Comparison of ENCODE assay signal across 8 cellular contexts in genomic region chr9:128771745-128772519, GRCh38. TPM values are rescaled to one million over a fixed set of nuclear protein-coding genes. Genes with fewer than 3 reads are reported as not detected.
DNase-seq lines count a peak whose midpoint lies in the region; ATAC-seq and TF ChIP-seq lines count a peak whose summit lies in the region.

TSS of gene ZER1 (minus strand) at chr9:128771927. CDS start at chr9:128755565, 16,362 bp downstream.

- H3K27me3 ChIP-seq in SK-N-SH (ENCODE audit: insufficient read depth) = no peaks in the 10 kb centered on the region

- H3K4me3 ChIP-seq in HFF-Myc (replicated peaks; ENCODE audit: low read depth, low read length) (peak within 1 kb of the TSS; percentile 72), NB4 (ENCODE audit: low read depth, low read length) (peak within 1 kb of the TSS; percentile 84), SK-N-SH (ENCODE audit: low read depth in 2 of 2, low read length in 1 of 2) (peak within 1 kb of the TSS; percentile 71 to 90)

- DNase-seq in GF-D8 (lab: John Stamatoyannopoulos, UW) (peak; percentile 58), HFF-Myc (ENCODE audit: extremely low read depth, low read depth) (peak; percentile 26), NB4 (ENCODE audit: low read depth) (peak; percentile 91), SK-N-SH (peak; percentile 99), glomerular endothelial cell (ENCODE audit: extremely low read depth, low read depth, low spot score) (no peak), omental fat pad (ENCODE audit: low spot score) (peak; percentile 84)
- peak; percentile 95 for DNase-seq in activated naive CD4-positive, alpha-beta T cell treated with anti-CD3 and anti-CD28 coated beads, Interleukin-2, amount 50 U/mL, for 16 hours

- no peaks in the 10 kb centered on the region for H3K9me3 ChIP-seq in SK-N-SH

- no peaks in the 10 kb centered on the region for H3K9me2 ChIP-seq in SK-N-SH

- CTCF ChIA-PET in SK-N-SH (lab: Yijun Ruan, JAX) = interaction anchor here (0.9 to 1.3 kb wide), 4 partner anchors 31 to 70 kb away, joined by 4 to 7 read pairs (median 5); partner anchors contain the start of gene PKN3

- POLR2A ChIA-PET in SK-N-SH (lab: Yijun Ruan, JAX) = no interaction called here

- H2AFZ ChIP-seq in SK-N-SH (ENCODE audit: low read depth) = peak within 1 kb of the TSS; percentile 100

- peak; percentile 42 for TF ChIP-seq POLR2A in NB4 (IDR thresholded peaks at IDR 0.05; ENCODE audit: extremely low read depth, insufficient read length)

- peaks cover 11% of the 10 kb centered on the region for H3F3A ChIP-seq in SK-N-SH (replicated peaks; ENCODE audit: insufficient read depth)

- peaks cover 0 to 7% of the 10 kb centered on the region in 2 experiments; a peak in 1 of 4 replicates for H3K4me1 ChIP-seq in SK-N-SH (ENCODE audit: control insufficient read depth in 1 of 2, insufficient read depth in 2 of 2, low read depth in 1 of 2, low read length in 1 of 2)

- no peak for TF ChIP-seq CTCF in HFF-Myc (IDR thresholded peaks at IDR 0.05; ENCODE audit: low read depth, low read length, missing control alignments)
- TF ChIP-seq CTCF in NB4 (IDR thresholded peaks at IDR 0.05; ENCODE audit: low read depth, low read length) = no peak
- TF ChIP-seq CTCF in SK-N-SH (IDR thresholded peaks at IDR 0.05) = no peak
- TF ChIP-seq CTCF in omental fat pad (IDR thresholded peaks at IDR 0.05) = no peak

- peaks cover 27% of the 10 kb centered on the region for H3K79me2 ChIP-seq in SK-N-SH (ENCODE audit: insufficient read depth)

- no peaks in the 10 kb centered on the region for H4K20me1 ChIP-seq in SK-N-SH (ENCODE audit: insufficient read depth)

- TF ChIP-seq RAD21 in SK-N-SH (IDR thresholded peaks at IDR 0.05; ENCODE audit: low read length) = no peak

- H3K4me2 ChIP-seq in SK-N-SH = peak within 1 kb of the TSS; percentile 99

- H3K9ac ChIP-seq in SK-N-SH = peak within 1 kb of the TSS; percentile 88

- peak; percentile 93 for ATAC-seq in omental fat pad (ENCODE audit: low FRiP score)

- H3K27ac ChIP-seq in SK-N-SH (ENCODE audit: low read depth in 2 of 2, low read length in 1 of 2) (peak within 1 kb of the TSS; percentile 74 to 81), temporal lobe (ENCODE audit: low read depth, low read length) (peak within 1 kb of the TSS; percentile 92)

- WGBS in SK-N-SH (ENCODE audit: low lambda C conversion rate) = 10% methylated on average over 14 of the region's 72 CpGs

- peaks cover 0 to 5% of the 10 kb centered on the region in 2 experiments for H3K36me3 ChIP-seq in SK-N-SH (replicated peaks in 1 of 2; ENCODE audit: control insufficient read depth in 1 of 2, insufficient read depth in 2 of 2, low read length in 1 of 2)

- TF ChIP-seq EP300 in SK-N-SH (IDR thresholded peaks at IDR 0.05; ENCODE audit: borderline replicate concordance in 1 of 2, low read depth in 1 of 2, low read length in 1 of 2) = peak; percentile 51 to 59; a peak in 3 of 4 replicates

TF ChIP-seq in SK-N-SH, 30 proteins besides CTCF, POLR2A, EP300 and RAD21 (continues in another document):
- TF ChIP-seq NFIC (IDR thresholded peaks at IDR 0.05; ENCODE audit: borderline replicate concordance) (no peak), REST (IDR thresholded peaks at IDR 0.05; ENCODE audit: low read depth, low read length) (no peak), TAF1 (IDR thresholded peaks at IDR 0.05; ENCODE audit: borderline replicate concordance, low read depth, low read length) (peak; percentile 94), FOXM1 (IDR thresholded peaks at IDR 0.05; ENCODE audit: low read depth) (0 out of 2 replicates have a peak, but pooled peaks have one; percentile 40), MAX (IDR thresholded peaks at IDR 0.05; ENCODE audit: low read depth) (peak; percentile 77), ZBTB33 (IDR thresholded peaks at IDR 0.05; ENCODE audit: borderline replicate concordance, low read depth) (0 out of 2 replicates have a peak, but pooled peaks have one; percentile 45), GABPA (IDR thresholded peaks at IDR 0.05; ENCODE audit: low read depth) (peak; percentile 87), TCF12 (IDR thresholded peaks at IDR 0.05) (peak; percentile 17; the same call in 1 of the 2 replicates), PBX3 (IDR thresholded peaks at IDR 0.05) (peak; percentile 34; the same call in 1 of the 2 replicates), MXI1 (IDR thresholded peaks at IDR 0.05; ENCODE audit: low read depth, low read length) (peak; percentile 78), RCOR1 (IDR thresholded peaks at IDR 0.05; ENCODE audit: low read length) (no peak), YY1 (IDR thresholded peaks at IDR 0.05; ENCODE audit: low read depth) (peak; percentile 68; the same call in 1 of the 2 replicates), POLR2AphosphoS5 (IDR thresholded peaks at IDR 0.05; ENCODE audit: low read depth, low read length) (peak; percentile 55), ELF1 (IDR thresholded peaks at IDR 0.05) (peak; percentile 64), GATA2 (CRISPR knock-in tag; IDR thresholded peaks at IDR 0.05) (no peak), USF1 (IDR thresholded peaks at IDR 0.05; ENCODE audit: borderline replicate concordance, low read depth) (no peak; the same call in 1 of the 2 replicates), RFX5 (IDR thresholded peaks at IDR 0.05; ENCODE audit: low read length) (peak; percentile 77), FOXJ3 (CRISPR knock-in tag; IDR thresholded peaks at IDR 0.05) (peak; percentile 68; the same call in 1 of the 2 replicates), TEAD4 (IDR thresholded peaks at IDR 0.05; ENCODE audit: borderline replicate concordance, insufficient read depth) (peak; percentile 56; the same call in 1 of the 2 replicates), JUND (IDR thresholded peaks at IDR 0.05) (no peak), MEF2A (IDR thresholded peaks at IDR 0.05; ENCODE audit: borderline replicate concordance, low read depth) (no peak)

RNA-seq across cellular contexts. Expression of gene ZER1, which starts in this region (rescaled TPM):
- polyA plus RNA-seq in SK-N-SH (2012; rRNA removed) = 25.4 and 30.9 TPM in 2 replicates
- polyA plus RNA-seq in SK-N-SH (2012; cell fraction: cytosol; rRNA removed) = 12.0 and 17.2 TPM in 2 replicates
- 46.9 and 78.6 TPM in 2 replicates for polyA plus RNA-seq in SK-N-SH (2012; cell fraction: nucleus; rRNA removed)
- total RNA-seq in glomerular endothelial cell (36.4 and 37.6 TPM in 2 replicates), omental fat pad (10 to 100 TPM; 20.9 to 43.1 (median 30.7) TPM), temporal lobe (30.2 TPM)
